In the genomic region with DNA sequence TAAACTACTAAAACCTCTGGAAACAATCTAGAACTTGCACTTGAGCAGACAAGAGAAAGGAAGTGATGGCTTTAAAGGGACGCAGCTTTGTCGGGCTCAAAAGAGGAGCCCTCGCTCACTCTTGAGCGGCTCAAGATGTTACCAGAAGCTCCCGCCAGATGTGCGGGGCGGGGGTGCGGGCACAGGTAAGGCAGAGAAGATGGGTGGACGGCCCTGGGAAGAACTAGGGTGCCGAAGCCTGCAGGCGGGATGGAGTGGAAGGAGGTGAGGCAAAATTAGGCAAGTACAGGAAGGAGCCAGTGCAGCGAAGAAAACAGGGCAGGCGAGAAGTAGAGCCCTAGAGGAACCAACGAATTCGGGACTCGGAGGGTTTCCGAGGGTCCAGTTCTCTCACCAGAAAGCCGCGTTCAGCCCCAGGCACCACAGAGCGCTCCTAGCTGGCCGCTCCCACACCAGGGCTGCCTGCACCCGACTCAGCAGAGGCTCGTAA, we compare ENCODE assay signal across 8 cellular contexts. TPM values are rescaled to one million over a fixed set of nuclear protein-coding genes. Genes with fewer than 3 reads are reported as not detected.
A peak's percentile ranks its signal among the peaks of the same experiment; 100 is the strongest.
DNase-seq lines count a peak whose midpoint lies in the region; ATAC-seq and TF ChIP-seq lines count a peak whose summit lies in the region.

No MANE protein-coding gene starts in this region.

- peak overlapping the region; percentile 40; the same call in 1 of the 2 replicates for H3K27ac ChIP-seq in ACC112 (ENCODE audit: low read depth, low read length)

- H3K27me3 Mint-ChIP-seq in activated CD4-positive, alpha-beta memory T cell treated with anti-CD3 and anti-CD28 coated beads for 36 hours: no peaks in the 10 kb centered on the region

- peaks cover 11% of the 10 kb centered on the region for H3K36me3 ChIP-seq in ACC112 (ENCODE audit: insufficient read depth, low read length)

- peaks cover 46% of the 10 kb centered on the region for H3K4me1 Mint-ChIP-seq in activated CD4-positive, alpha-beta memory T cell treated with anti-CD3 and anti-CD28 coated beads for 36 hours (ENCODE audit: low read depth)

- peak; percentile 35 for DNase-seq in activated CD4-positive, alpha-beta memory T cell treated with anti-CD3 and anti-CD28 coated beads for 36 hours
- DNase-seq in glomerular visceral epithelial cell (ENCODE audit: extremely low spot score): peak; percentile 11
- DNase-seq in retinal pigment epithelial cell (ENCODE audit: low read depth): no peak
- no peak for DNase-seq in SIG-M5 treated with dmso at 0.1 percent for 504 hours (lab: John Stamatoyannopoulos, UW; ENCODE audit: unreplicated experiment)
- DNase-seq in HuH-7 (ENCODE audit: low spot score): no peak

- H3K36me3 Mint-ChIP-seq in activated CD4-positive, alpha-beta memory T cell treated with anti-CD3 and anti-CD28 coated beads for 36 hours: peaks cover 21% of the 10 kb centered on the region

- POLR2A ChIA-PET in activated CD4-positive, alpha-beta memory T cell treated with anti-CD3 and anti-CD28 coated beads for 36 hours (lab: Charles Lee): interaction anchor here (0.6 to 2.9 kb wide), 9 partner anchors 9 to 226 kb away, joined by 3 to 22 read pairs (median 4); partner anchors contain the start of genes EZH1 and PSMC3IP

- TF ChIP-seq CTCF in retinal pigment epithelial cell (conservative IDR thresholded peaks at IDR 0.05; ENCODE audit: low read depth, low read length): no peak

- H3K4me3 ChIP-seq in ACC112 (ENCODE audit: low read depth, low read length) (peak overlapping the region; percentile 98), retinal pigment epithelial cell (ENCODE audit: low read length) (peak overlapping the region; percentile 98)

- intact Hi-C loops in activated CD4-positive, alpha-beta memory T cell treated with anti-CD3 and anti-CD28 coated beads for 36 hours (cut with micrococcal nuclease): loop anchor here (1.0 to 2.0 kb wide), 5 partner anchors 31 to 136 kb away; partner anchors contain the start of genes COASY, MLX and PSMC3IP

- no peaks in the 10 kb centered on the region for H3K9me3 Mint-ChIP-seq in activated CD4-positive, alpha-beta memory T cell treated with anti-CD3 and anti-CD28 coated beads for 36 hours

- ATAC-seq in GM19035 (IDR thresholded peaks at IDR 0.05; ENCODE audit: unreplicated experiment): peak; percentile 29
- ATAC-seq in HG03439 (IDR thresholded peaks at IDR 0.05; ENCODE audit: unreplicated experiment): peak; percentile 37

- H3K27ac Mint-ChIP-seq in activated CD4-positive, alpha-beta memory T cell treated with anti-CD3 and anti-CD28 coated beads for 36 hours: peak overlapping the region; percentile 91

- no peaks in the 10 kb centered on the region for H3K27me3 ChIP-seq in ACC112 (ENCODE audit: insufficient read depth, low read length)

- H3K79me2 ChIP-seq in ACC112 (ENCODE audit: control insufficient read depth, insufficient read depth, low read length, unreplicated experiment): peaks cover 57% of the 10 kb centered on the region

- H3K4me1 ChIP-seq in ACC112 (ENCODE audit: control insufficient read depth, insufficient read depth, low read length, unreplicated experiment): peaks cover 3% of the 10 kb centered on the region

- peak overlapping the region; percentile 99 for H3K4me3 Mint-ChIP-seq in activated CD4-positive, alpha-beta memory T cell treated with anti-CD3 and anti-CD28 coated beads for 36 hours

- H2AFZ ChIP-seq in ACC112 (ENCODE audit: low read length, unreplicated experiment): peak overlapping the region; percentile 56

- CTCF ChIA-PET in activated CD4-positive, alpha-beta memory T cell treated with anti-CD3 and anti-CD28 coated beads for 36 hours (lab: Charles Lee): interaction anchor here (0.6 to 2.9 kb wide), 14 partner anchors 10 to 591 kb away, joined by 3 to 42 read pairs (median 4); partner anchors contain the start of genes BECN1, DNAJC7, PSMC3IP and PSME3

RNA-seq across cellular contexts. Expression of gene RETREG3, which starts 0.4 kb away (rescaled TPM):
- 10 to 100 TPM; 33.7 to 35.3 TPM for total RNA-seq in activated CD4-positive, alpha-beta memory T cell treated with anti-CD3 and anti-CD28 coated beads for 36 hours

RNA-seq across cellular contexts. Expression of gene TUBG1, which starts 0.7 kb away (rescaled TPM):
- 100 to 1,000 TPM in 1 of 2 experiments, 10 to 100 TPM in 1; 92.6 to 101 TPM for total RNA-seq in activated CD4-positive, alpha-beta memory T cell treated with anti-CD3 and anti-CD28 coated beads for 36 hours

RNA-seq across cellular contexts. Expression of gene PSMC3IP, which starts 31.2 kb away (rescaled TPM):
- total RNA-seq in activated CD4-positive, alpha-beta memory T cell treated with anti-CD3 and anti-CD28 coated beads for 36 hours: 10 to 100 TPM; 26.4 to 29.4 TPM

RNA-seq across cellular contexts. Expression of gene MLX, which starts 41.8 kb away (rescaled TPM):
- 10 to 100 TPM; 38.4 to 39.7 TPM for total RNA-seq in activated CD4-positive, alpha-beta memory T cell treated with anti-CD3 and anti-CD28 coated beads for 36 hours

RNA-seq across cellular contexts. Expression of gene COASY, which starts 46.8 kb away (rescaled TPM):
- total RNA-seq in activated CD4-positive, alpha-beta memory T cell treated with anti-CD3 and anti-CD28 coated beads for 36 hours: 100 to 1,000 TPM in 1 of 2 experiments, 10 to 100 TPM in 1; 92.8 to 103 TPM

Comparison
In these comparisons a context has a peak if more than half of its experiments do, and no peak if none do; other contexts are left out.
1. DNase-seq: peak in activated CD4-positive, alpha-beta memory T cell treated with anti-CD3 and anti-CD28 coated beads for 36 hours (single experiment) and glomerular visceral epithelial cell (single experiment); none in retinal pigment epithelial cell (single experiment), SIG-M5 treated with dmso at 0.1 percent for 504 hours (single experiment) and HuH-7 (single experiment).